In the genomic region with DNA sequence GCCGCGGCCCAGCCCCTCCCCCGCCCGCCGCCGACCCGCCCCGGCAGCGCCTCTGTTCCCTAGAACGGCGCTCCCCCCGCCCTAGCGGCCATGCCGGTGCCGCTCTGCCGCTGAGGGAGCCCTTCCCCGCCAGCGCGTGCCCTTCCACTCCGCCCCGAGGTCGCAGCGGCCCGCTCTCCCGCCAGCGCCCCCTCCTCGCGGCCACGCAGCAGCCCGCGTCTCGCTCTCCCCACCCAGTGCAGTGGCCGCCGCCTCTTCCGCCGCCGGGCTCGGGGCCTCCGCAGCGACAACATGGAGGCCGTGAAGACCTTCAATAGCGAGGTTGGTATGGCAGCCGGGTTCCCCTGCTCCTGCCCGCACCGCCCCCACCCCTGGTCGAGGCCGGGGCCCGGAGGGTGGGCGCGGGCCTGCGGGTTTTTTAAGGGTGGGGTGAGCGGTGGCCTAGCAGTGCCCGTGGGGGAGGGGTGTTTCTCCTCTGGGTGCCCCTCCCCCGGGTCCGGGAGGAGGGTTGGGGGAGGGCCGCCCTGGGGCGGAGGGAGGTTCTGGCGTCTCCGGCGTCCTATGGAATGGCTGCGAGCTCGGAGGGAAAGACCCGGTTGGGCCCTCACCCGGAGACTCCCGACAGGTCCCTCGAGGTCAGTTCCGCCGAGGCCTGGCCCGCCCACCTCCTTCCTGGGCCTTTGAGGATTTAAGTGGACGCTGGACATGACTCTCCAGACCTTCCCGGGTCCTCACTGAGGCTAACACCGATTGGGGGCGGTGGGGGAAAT, we compare ENCODE assay signal across 1 cellular context.
A peak's percentile ranks its signal among the peaks of the same experiment; 100 is the strongest.
TF ChIP-seq lines count a peak whose summit lies in the region.

No MANE protein-coding gene starts in this region.

TF ChIP-seq in A549, 52 proteins besides CTCF, POLR2A, EP300 and RAD21 (continued from another document):
- no peak for TF ChIP-seq HOXB13 (CRISPR knock-in tag; IDR thresholded peaks at IDR 0.05; ENCODE audit: low read depth)
- peak; percentile 70 for TF ChIP-seq CHD2 (IDR thresholded peaks at IDR 0.05; ENCODE audit: low read length, partially characterized antibody)
- TF ChIP-seq, protein P1, sequence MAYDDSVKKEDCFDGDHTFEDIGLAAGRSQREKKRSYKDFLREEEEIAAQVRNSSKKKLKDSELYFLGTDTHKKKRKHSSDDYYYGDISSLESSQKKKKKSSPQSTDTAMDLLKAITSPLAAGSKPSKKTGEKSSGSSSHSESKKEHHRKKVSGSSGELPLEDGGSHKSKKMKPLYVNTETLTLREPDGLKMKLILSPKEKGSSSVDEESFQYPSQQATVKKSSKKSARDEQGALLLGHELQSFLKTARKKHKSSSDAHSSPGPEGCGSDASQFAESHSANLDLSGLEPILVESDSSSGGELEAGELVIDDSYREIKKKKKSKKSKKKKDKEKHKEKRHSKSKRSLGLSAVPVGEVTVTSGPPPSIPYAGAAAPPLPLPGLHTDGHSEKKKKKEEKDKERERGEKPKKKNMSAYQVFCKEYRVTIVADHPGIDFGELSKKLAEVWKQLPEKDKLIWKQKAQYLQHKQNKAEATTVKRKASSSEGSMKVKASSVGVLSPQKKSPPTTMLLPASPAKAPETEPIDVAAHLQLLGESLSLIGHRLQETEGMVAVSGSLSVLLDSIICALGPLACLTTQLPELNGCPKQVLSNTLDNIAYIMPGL (CRISPR knock-in tag; IDR thresholded peaks at IDR 0.05; ENCODE audit: borderline replicate concordance) = peak; percentile 69; the same call in 1 of the 2 replicates
TF ChIP-seq in A549: peak in this region for 7.
